Comparison of ENCODE assay signal across 8 cellular contexts in the genomic region with DNA sequence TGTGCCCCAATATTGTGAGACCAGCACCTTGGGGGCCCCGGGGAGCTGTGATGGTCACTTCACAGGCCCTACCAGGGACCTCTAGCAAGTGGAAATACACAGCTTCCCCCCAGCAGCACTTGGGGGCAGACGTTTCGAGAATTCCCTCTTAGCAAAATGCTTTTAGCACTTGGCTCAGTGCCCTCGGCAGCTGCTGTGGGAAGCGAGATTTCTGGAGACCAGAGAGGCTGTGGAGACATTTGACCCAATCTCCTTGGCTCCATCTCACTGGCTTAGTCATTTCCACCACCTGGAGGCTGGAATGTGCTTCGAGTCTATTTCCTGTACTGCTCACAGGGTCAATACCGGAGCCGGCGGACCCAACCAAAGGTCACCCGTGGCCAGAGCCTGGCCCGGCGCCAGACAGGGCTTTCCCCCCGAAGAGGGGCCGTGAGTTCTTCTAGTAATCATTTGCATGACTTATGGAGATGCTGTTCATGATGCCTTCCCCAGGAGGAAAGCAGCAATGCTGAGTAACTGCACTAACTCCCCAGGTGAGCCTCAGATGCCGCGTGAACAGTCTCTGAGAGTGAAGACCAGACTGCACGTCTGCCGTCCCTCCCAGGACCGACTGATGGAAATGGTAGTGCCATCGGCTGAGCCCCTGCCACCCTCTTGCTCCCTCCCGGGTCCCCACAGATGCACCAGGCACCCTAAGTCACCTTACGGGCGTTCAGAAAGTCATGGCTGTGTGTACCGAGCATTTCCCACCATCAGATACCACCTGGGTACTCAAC. TPM values are rescaled to one million over a fixed set of nuclear protein-coding genes. Genes with fewer than 3 reads are reported as not detected.
A peak's percentile ranks its signal among the peaks of the same experiment; 100 is the strongest.
DNase-seq lines count a peak whose midpoint lies in the region; ATAC-seq and TF ChIP-seq lines count a peak whose summit lies in the region.

No MANE protein-coding gene starts in this region.

- no peak overlapping the region for H3K4me3 ChIP-seq in WI38 (ENCODE audit: low read depth, low read length)
- H3K4me3 ChIP-seq in skeletal muscle tissue (ENCODE audit: low read length in 3 of 3): peak overlapping the region in 2 of 3 donors; percentile 12 to 22
- H3K4me3 ChIP-seq in effector memory CD4-positive, alpha-beta T cell (ENCODE audit: insufficient read depth, low read depth, low read length, poor library complexity, severe bottlenecking): no peak overlapping the region

- H3K4me1 Mint-ChIP-seq in activated T-helper 1 cell treated with anti-CD3 and anti-CD28 coated beads, Interleukin-12 subunit alpha, Interleukin-12 subunit beta, Interleukin-2, Interleukin-4 antibody, amounts not matched to agents 30 ng/mL and 10 ng/mL and 1 ng/mL, durations not matched to agents 14 hours and 24 hours and 36 hours (ENCODE audit: low read depth): peaks cover 6% of the 10 kb centered on the region

- ATAC-seq in left cardiac atrium: peak; percentile 53 to 63

- H3K36me3 Mint-ChIP-seq in activated T-helper 1 cell treated with anti-CD3 and anti-CD28 coated beads, Interleukin-12 subunit alpha, Interleukin-12 subunit beta, Interleukin-2, Interleukin-4 antibody, amounts not matched to agents 30 ng/mL and 10 ng/mL and 1 ng/mL, durations not matched to agents 14 hours and 24 hours and 36 hours (ENCODE audit: low read depth): no peaks in the 10 kb centered on the region

- no peaks in the 10 kb centered on the region for H3K9me3 ChIP-seq in skeletal muscle tissue (ENCODE audit: control insufficient read depth in 3 of 3, low read length in 3 of 3)
- no peaks in the 10 kb centered on the region for H3K9me3 ChIP-seq in effector memory CD4-positive, alpha-beta T cell (ENCODE audit: control insufficient read depth, low read length)

- H3K9me3 Mint-ChIP-seq in activated T-helper 1 cell treated with anti-CD3 and anti-CD28 coated beads, Interleukin-12 subunit alpha, Interleukin-12 subunit beta, Interleukin-2, Interleukin-4 antibody, amounts not matched to agents 30 ng/mL and 10 ng/mL and 1 ng/mL, durations not matched to agents 14 hours and 24 hours and 36 hours: no peaks in the 10 kb centered on the region

- peaks cover 16% of the 10 kb centered on the region for H3K27me3 Mint-ChIP-seq in activated T-helper 1 cell treated with anti-CD3 and anti-CD28 coated beads, Interleukin-12 subunit alpha, Interleukin-12 subunit beta, Interleukin-2, Interleukin-4 antibody, amounts not matched to agents 30 ng/mL and 10 ng/mL and 1 ng/mL, durations not matched to agents 14 hours and 24 hours and 36 hours (ENCODE audit: insufficient read depth)

- TF ChIP-seq CTCF in WI38 (IDR thresholded peaks at IDR 0.05; ENCODE audit: low read depth, low read length): 0 out of 2 replicates have a peak, but pooled peaks have one; percentile 19

- no peak overlapping the region for H3K9ac ChIP-seq in skeletal muscle tissue (ENCODE audit: low read depth in 1 of 3, low read length in 3 of 3)

- peak; percentile 78 for DNase-seq in HS-5 (ENCODE audit: low read depth)
- peak; percentile 79 for DNase-seq in left cardiac atrium
- no peak for DNase-seq in NK-92 (lab: John Stamatoyannopoulos, UW; ENCODE audit: unreplicated experiment)
- no peak for DNase-seq in activated T-helper 1 cell treated with anti-CD3 and anti-CD28 coated beads, Interleukin-12 subunit alpha, Interleukin-12 subunit beta, Interleukin-2, Interleukin-4 antibody, amounts not matched to agents 30 ng/mL and 10 ng/mL and 1 ng/mL, durations not matched to agents 14 hours and 24 hours and 36 hours (ENCODE audit: low spot score)
- no peak for DNase-seq in effector memory CD4-positive, alpha-beta T cell
- DNase-seq in stimulated activated CD4-positive, alpha-beta T cell treated with anti-CD3 and anti-CD28 coated beads, Interleukin-2, amount 100 ng/mL, for 24 hours: no peak

- no peak overlapping the region for H3K4me3 Mint-ChIP-seq in activated T-helper 1 cell treated with anti-CD3 and anti-CD28 coated beads, Interleukin-12 subunit alpha, Interleukin-12 subunit beta, Interleukin-2, Interleukin-4 antibody, amounts not matched to agents 30 ng/mL and 10 ng/mL and 1 ng/mL, durations not matched to agents 14 hours and 24 hours and 36 hours

- H3K27ac ChIP-seq in skeletal muscle tissue (ENCODE audit: low read depth, low read length): peak overlapping the region; percentile 54
- H3K27ac ChIP-seq in effector memory CD4-positive, alpha-beta T cell (ENCODE audit: insufficient read depth, low read length, poor library complexity, severe bottlenecking): no peak overlapping the region

- H3K4me1 ChIP-seq in skeletal muscle tissue (ENCODE audit: control insufficient read depth in 3 of 3, insufficient read depth in 3 of 3, low read length in 3 of 3): peaks cover 23 to 33% (median 27%) of the 10 kb centered on the region in 3 donors
- H3K4me1 ChIP-seq in effector memory CD4-positive, alpha-beta T cell (ENCODE audit: control insufficient read depth, insufficient read depth, low read length, poor library complexity, severe bottlenecking): peaks cover 4% of the 10 kb centered on the region

- intact Hi-C loops in left cardiac atrium (cut with DNase I): loop anchor here in 1 of 2 donors (10.0 kb wide), 1 partner anchor 73 kb away; no protein-coding TSS in a partner anchor
- intact Hi-C loops in activated T-helper 1 cell treated with anti-CD3 and anti-CD28 coated beads, Interleukin-12 subunit alpha, Interleukin-12 subunit beta, Interleukin-2, Interleukin-4 antibody, amounts not matched to agents 30 ng/mL and 10 ng/mL and 1 ng/mL, durations not matched to agents 14 hours and 24 hours and 36 hours (cut with micrococcal nuclease): no loop called here

- peaks cover 0 to 4% (median 3%) of the 10 kb centered on the region in 3 donors for H3K27me3 ChIP-seq in skeletal muscle tissue (ENCODE audit: control insufficient read depth in 3 of 3, insufficient read depth in 3 of 3, low read length in 3 of 3)
- peaks cover 4% of the 10 kb centered on the region for H3K27me3 ChIP-seq in effector memory CD4-positive, alpha-beta T cell (replicated peaks; ENCODE audit: control insufficient read depth, insufficient read depth, low read length, poor library complexity, severe bottlenecking)

- no peak overlapping the region for H3K27ac Mint-ChIP-seq in activated T-helper 1 cell treated with anti-CD3 and anti-CD28 coated beads, Interleukin-12 subunit alpha, Interleukin-12 subunit beta, Interleukin-2, Interleukin-4 antibody, amounts not matched to agents 30 ng/mL and 10 ng/mL and 1 ng/mL, durations not matched to agents 14 hours and 24 hours and 36 hours

- no peaks in the 10 kb centered on the region for H3K36me3 ChIP-seq in skeletal muscle tissue (ENCODE audit: control insufficient read depth in 3 of 3, insufficient read depth in 3 of 3, low read length in 3 of 3)
- H3K36me3 ChIP-seq in effector memory CD4-positive, alpha-beta T cell (ENCODE audit: control insufficient read depth, insufficient read depth, low read length): no peaks in the 10 kb centered on the region

RNA-seq across cellular contexts. Expression of a gene that starts 4.4 kb away (rescaled TPM):
- 10 to 100 TPM; 16.2 to 17.1 TPM for total RNA-seq in left cardiac atrium
- 7.3 TPM for total RNA-seq in skeletal muscle tissue
- total RNA-seq in activated T-helper 1 cell treated with anti-CD3 and anti-CD28 coated beads, Interleukin-12 subunit alpha, Interleukin-12 subunit beta, Interleukin-2, Interleukin-4 antibody, amounts not matched to agents 30 ng/mL and 10 ng/mL and 1 ng/mL, durations not matched to agents 14 hours and 24 hours and 36 hours: 9.5 and 10.2 TPM in 2 replicates

RNA-seq across cellular contexts. Expression of a gene that starts 52.0 kb away (rescaled TPM):
- total RNA-seq in left cardiac atrium (10 to 100 TPM in 1 of 2 donors, 1 to 10 TPM in 1; 5.7 to 14.7 TPM), skeletal muscle tissue (3.7 TPM)
- 31.8 and 33.8 TPM in 2 replicates for total RNA-seq in activated T-helper 1 cell treated with anti-CD3 and anti-CD28 coated beads, Interleukin-12 subunit alpha, Interleukin-12 subunit beta, Interleukin-2, Interleukin-4 antibody, amounts not matched to agents 30 ng/mL and 10 ng/mL and 1 ng/mL, durations not matched to agents 14 hours and 24 hours and 36 hours

Comparison
In these comparisons a context has a peak if more than half of its experiments do, and no peak if none do; other contexts are left out.
1. DNase-seq: peak in HS-5 (single experiment) and left cardiac atrium (single experiment); none in NK-92 (single experiment), activated T-helper 1 cell treated with anti-CD3 and anti-CD28 coated beads, Interleukin-12 subunit alpha, Interleukin-12 subunit beta, Interleukin-2, Interleukin-4 antibody, amounts not matched to agents 30 ng/mL and 10 ng/mL and 1 ng/mL, durations not matched to agents 14 hours and 24 hours and 36 hours (single experiment), effector memory CD4-positive, alpha-beta T cell (0 of 3) and stimulated activated CD4-positive, alpha-beta T cell treated with anti-CD3 and anti-CD28 coated beads, Interleukin-2, amount 100 ng/mL, for 24 hours (0 of 2).
2. H3K4me3 ChIP-seq: peak in skeletal muscle tissue (2 of 3); none in WI38 (single experiment) and effector memory CD4-positive, alpha-beta T cell (single experiment).